In the genomic region with DNA sequence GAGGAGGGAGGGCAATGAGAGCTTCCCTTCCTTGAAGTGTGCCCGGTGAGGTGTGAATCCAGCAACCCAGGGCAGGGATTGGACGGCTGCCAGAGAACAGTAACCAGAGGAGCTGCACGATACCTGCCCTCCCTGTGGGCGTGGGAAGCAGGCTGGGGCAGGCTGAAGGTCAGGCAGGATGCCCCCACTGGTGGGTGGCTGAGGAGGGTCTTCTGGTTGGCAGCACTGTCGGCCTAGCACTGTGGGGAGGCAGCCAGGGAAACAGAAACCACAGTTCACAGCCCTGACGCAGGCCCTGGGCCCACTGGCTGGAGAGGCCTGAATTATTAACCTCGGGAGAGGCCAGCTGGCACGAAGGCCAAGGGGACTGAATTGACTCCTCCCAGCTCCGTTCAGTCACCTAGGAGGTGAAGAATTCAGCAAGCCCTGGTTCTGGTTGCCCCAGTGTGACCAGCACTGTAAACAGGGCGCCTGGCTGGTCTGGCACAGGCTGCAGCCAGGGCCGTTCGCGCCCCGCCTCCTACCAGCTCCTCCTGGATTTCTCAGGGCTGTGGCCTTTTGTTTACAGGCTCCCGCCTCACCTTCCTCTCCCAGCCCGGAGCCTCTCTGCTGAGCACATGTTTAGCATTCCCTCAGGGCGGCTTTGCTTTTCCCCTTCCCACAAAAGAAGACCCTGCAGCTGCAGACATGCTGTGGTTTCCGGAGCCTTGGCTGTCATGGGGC, we compare ENCODE assay signal across 8 cellular contexts.
DNase-seq lines count a peak whose midpoint lies in the region; ATAC-seq, FAIRE-seq and TF ChIP-seq lines count a peak whose summit lies in the region.

No MANE protein-coding gene starts in this region.

- POLR2A ChIA-PET in activated CD4-positive, alpha-beta memory T cell treated with anti-CD3 and anti-CD28 coated beads, Interleukin-2, amount 10 ng/mL, durations not matched to agents 7 days and 5 days (lab: Charles Lee): no interaction called here

- peak overlapping the region in 1 of 12 donors; percentile 12 for H3K4me3 ChIP-seq in heart left ventricle

- no peak overlapping the region for H3K4me3 Mint-ChIP-seq in activated CD4-positive, alpha-beta memory T cell treated with anti-CD3 and anti-CD28 coated beads, Interleukin-2, amount 10 ng/mL, durations not matched to agents 7 days and 5 days

- peak; percentile 92 for FAIRE-seq in RCC 7860 (lab: Jason Lieb, UNC)
- no peak for FAIRE-seq in D721Med (lab: Jason Lieb, UNC)

- H3K27ac Mint-ChIP-seq in activated CD4-positive, alpha-beta memory T cell treated with anti-CD3 and anti-CD28 coated beads, Interleukin-2, amount 10 ng/mL, durations not matched to agents 7 days and 5 days: no peak overlapping the region

- H3K27me3 Mint-ChIP-seq in activated CD4-positive, alpha-beta memory T cell treated with anti-CD3 and anti-CD28 coated beads, Interleukin-2, amount 10 ng/mL, durations not matched to agents 7 days and 5 days: no peaks in the 10 kb centered on the region

- CTCF ChIA-PET in activated CD4-positive, alpha-beta memory T cell treated with anti-CD3 and anti-CD28 coated beads, Interleukin-2, amount 10 ng/mL, durations not matched to agents 7 days and 5 days (lab: Charles Lee): no interaction called here

- H3K36me3 ChIP-seq in heart left ventricle: no peaks in the 10 kb centered on the region

- H3K9me3 Mint-ChIP-seq in activated CD4-positive, alpha-beta memory T cell treated with anti-CD3 and anti-CD28 coated beads, Interleukin-2, amount 10 ng/mL, durations not matched to agents 7 days and 5 days: no peaks in the 10 kb centered on the region

- TF ChIP-seq CTCF in heart left ventricle (IDR thresholded peaks at IDR 0.05): no peak
- no peak for TF ChIP-seq CTCF in D721Med (IDR thresholded peaks at IDR 0.05; ENCODE audit: insufficient read depth, missing control alignments)

- DNase-seq in DMS79 treated with DMSO at 0.1 percent for 48 hours (lab: John Stamatoyannopoulos, UW) (peak; percentile 91), RCC 7860 (ENCODE audit: low spot score) (peak; percentile 94), heart left ventricle (peak; percentile 45 to 73 (median 60)), renal cortical epithelial cell (ENCODE audit: low read depth) (peak; percentile 98), D721Med (ENCODE audit: insufficient read length, low spot score) (no peak)
- DNase-seq in activated CD4-positive, alpha-beta memory T cell treated with anti-CD3 and anti-CD28 coated beads, Interleukin-2, amount 10 ng/mL, durations not matched to agents 7 days and 5 days: no peak

- no peaks in the 10 kb centered on the region for H3K4me1 Mint-ChIP-seq in activated CD4-positive, alpha-beta memory T cell treated with anti-CD3 and anti-CD28 coated beads, Interleukin-2, amount 10 ng/mL, durations not matched to agents 7 days and 5 days

- peak; percentile 61 for ATAC-seq in HG03066 (IDR thresholded peaks at IDR 0.05; ENCODE audit: low read depth, unreplicated experiment)
- peak; percentile 53 to 84 (median 80) for ATAC-seq in heart left ventricle
- ATAC-seq in HG03095 (IDR thresholded peaks at IDR 0.05; ENCODE audit: unreplicated experiment): no peak

- no peaks in the 10 kb centered on the region for H3K9me3 ChIP-seq in heart left ventricle

- intact Hi-C loops in heart left ventricle (cut with DNase I): loop anchor here in 2 of 10 donors (5.0 to 10.0 kb wide), 3 partner anchors 44 to 369 kb away; no protein-coding TSS in a partner anchor

- H3K27me3 ChIP-seq in heart left ventricle: no peaks in the 10 kb centered on the region

- peak overlapping the region in 11 of 12 donors; percentile 17 to 76 (median 54) for H3K27ac ChIP-seq in heart left ventricle

- TF ChIP-seq POLR2A in heart left ventricle (IDR thresholded peaks at IDR 0.05): no peak

- H3K4me1 ChIP-seq in heart left ventricle: peaks cover 5 to 53% (median 33%) of the 10 kb centered on the region in 12 donors

- WGBS in heart left ventricle, 4 donors: 27 to 44% (median 31%) methylated on average over 14 to 18 of the region's 18 CpGs

- H3K36me3 Mint-ChIP-seq in activated CD4-positive, alpha-beta memory T cell treated with anti-CD3 and anti-CD28 coated beads, Interleukin-2, amount 10 ng/mL, durations not matched to agents 7 days and 5 days (ENCODE audit: low read depth): no peaks in the 10 kb centered on the region

Comparison
In these comparisons a context has a peak if more than half of its experiments do, and no peak if none do; other contexts are left out.
1. DNase-seq: peak in DMS79 treated with DMSO at 0.1 percent for 48 hours (single experiment), RCC 7860 (single experiment), heart left ventricle (5 of 5) and renal cortical epithelial cell (single experiment); none in D721Med (single experiment) and activated CD4-positive, alpha-beta memory T cell treated with anti-CD3 and anti-CD28 coated beads, Interleukin-2, amount 10 ng/mL, durations not matched to agents 7 days and 5 days (single experiment).